ENCODE assay signal across 17 cellular contexts in genomic region chr7:55165176-55165861, GRCh38.
"Had no signal": no experiment of that assay in that cellular context is flagged by ENCODE, and none has a peak within 500 bp of the region (broad histone marks: within the 10 kb centered on the region; RNA-seq: fewer than 3 reads in every experiment).

No MANE protein-coding gene starts in this region.

- DNase-seq: KBM-7, MV-4-11, NCI-H1048, NCI-H1417, NCI-H1436 treated with DMSO at 0.1 percent for 48 hours, NCI-H1694, NCI-H187 treated with DMSO at 0.1 percent for 48 hours, NCI-H2029 treated with DMSO at 0.1 percent for 48 hours, NCI-H2171 treated with DMSO at 0.1 percent for 48 hours, NCI-H2227 treated with DMSO at 0.1 percent for 48 hours, NCI-H524, NCI-H526 treated with DMSO at 0.1 percent for 48 hours, RPMI8226, SHP77, SK-N-SH, SW 1271 had no signal

- FAIRE-seq: RCC 7860 had no signal

- H3K9ac ChIP-seq: SK-N-SH had no signal

- H3K4me2 ChIP-seq: SK-N-SH had no signal

- H3K9me3 ChIP-seq: SK-N-SH had no signal
